In genomic region chr11:65716774-65717405, GRCh38 we compare ENCODE assay signal across 26 cellular contexts. TPM values are rescaled to one million over a fixed set of nuclear protein-coding genes. Genes with fewer than 3 reads are reported as not detected.
DNase-seq lines count a peak whose midpoint lies in the region; ATAC-seq, FAIRE-seq and TF ChIP-seq lines count a peak whose summit lies in the region.
"Had no signal": no experiment of that assay in that cellular context is flagged by ENCODE, and none has a peak within 500 bp of the region (broad histone marks: within the 10 kb centered on the region; RNA-seq: fewer than 3 reads in every experiment).

No MANE protein-coding gene starts in this region.

- peaks cover 50% of the 10 kb centered on the region for H3K36me3 Mint-ChIP-seq in T-helper 1 cell treated with Interleukin-12 subunit alpha and Interleukin-12 subunit beta and Interleukin-4 antibody, amounts not matched to agents 30 μg/mL and 1 μg/mL, for 36 hours (ENCODE audit: low read depth)
- H3K36me3 Mint-ChIP-seq in activated naive CD8-positive, alpha-beta T cell = peaks cover 5% of the 10 kb centered on the region
- peaks cover 20% of the 10 kb centered on the region for H3K36me3 Mint-ChIP-seq in neural crest cell (ENCODE audit: low read depth)

- no peak for TF ChIP-seq CTCF in neural crest cell (conservative IDR thresholded peaks at IDR 0.05)

- no peaks in the 10 kb centered on the region for H3K9me3 Mint-ChIP-seq in T-helper 1 cell treated with Interleukin-12 subunit alpha and Interleukin-12 subunit beta and Interleukin-4 antibody, amounts not matched to agents 30 μg/mL and 1 μg/mL, for 36 hours
- no peaks in the 10 kb centered on the region for H3K9me3 Mint-ChIP-seq in activated naive CD8-positive, alpha-beta T cell (ENCODE audit: low read depth)
- no peaks in the 10 kb centered on the region for H3K9me3 Mint-ChIP-seq in neural crest cell
- H3K9me3 Mint-ChIP-seq: dendritic cell treated with granulocyte-macrophage colony-stimulating factor and Interleukin-4, amounts not matched to agents 40 ng/mL and 50 ng/mL, for 4 days had no signal

- TF ChIP-seq POLR2A in GM12891 (IDR thresholded peaks at IDR 0.05; ENCODE audit: low read depth, low read length) = no peak

- H3K27ac Mint-ChIP-seq in T-helper 1 cell treated with Interleukin-12 subunit alpha and Interleukin-12 subunit beta and Interleukin-4 antibody, amounts not matched to agents 30 μg/mL and 1 μg/mL, for 36 hours = peak overlapping the region; percentile 66
- peak overlapping the region; percentile 72 for H3K27ac Mint-ChIP-seq in activated naive CD8-positive, alpha-beta T cell
- no peak overlapping the region for H3K27ac Mint-ChIP-seq in neural crest cell (ENCODE audit: unreplicated experiment)
- H3K27ac Mint-ChIP-seq: dendritic cell treated with granulocyte-macrophage colony-stimulating factor and Interleukin-4, amounts not matched to agents 40 ng/mL and 50 ng/mL, for 4 days had no signal

- FAIRE-seq in GM12891 (lab: Jason Lieb, UNC) = no peak
- FAIRE-seq: endometrium, H54, keratinocyte had no signal

- H3K4me3 Mint-ChIP-seq in T-helper 1 cell treated with Interleukin-12 subunit alpha and Interleukin-12 subunit beta and Interleukin-4 antibody, amounts not matched to agents 30 μg/mL and 1 μg/mL, for 36 hours = no peak overlapping the region
- H3K4me3 Mint-ChIP-seq in activated naive CD8-positive, alpha-beta T cell = peak overlapping the region; percentile 28
- H3K4me3 Mint-ChIP-seq in neural crest cell = peak overlapping the region; percentile 96
- H3K4me3 Mint-ChIP-seq: dendritic cell treated with granulocyte-macrophage colony-stimulating factor and Interleukin-4, amounts not matched to agents 40 ng/mL and 50 ng/mL, for 4 days had no signal

- H3K4me1 Mint-ChIP-seq in T-helper 1 cell treated with Interleukin-12 subunit alpha and Interleukin-12 subunit beta and Interleukin-4 antibody, amounts not matched to agents 30 μg/mL and 1 μg/mL, for 36 hours (ENCODE audit: low read depth) = peaks cover 31% of the 10 kb centered on the region
- peaks cover 38% of the 10 kb centered on the region for H3K4me1 Mint-ChIP-seq in activated naive CD8-positive, alpha-beta T cell (ENCODE audit: low read depth)
- H3K4me1 Mint-ChIP-seq in neural crest cell = peaks cover 42% of the 10 kb centered on the region

- DNase-seq in T-helper 1 cell = no peak
- DNase-seq in GM12891 (ENCODE audit: insufficient read length, low spot score) = no peak
- DNase-seq in neural crest cell (ENCODE audit: low read depth, low spot score) = no peak
- no peak for DNase-seq in COLO829 (ENCODE audit: low spot score)
- DNase-seq: 8988T; activated gamma-delta T cell treated with Interleukin-2 at 50 U/mL for 16 hours; COR-L47; GF-D8; Karpas-422; mucosa of descending colon; NCI-H1092; NCI-H1930; psoas muscle; stimulated activated CD8-positive, alpha-beta memory T cell treated with anti-CD3 and anti-CD28 coated beads, Interleukin-4, amount 100 ng/mL, for 48 hours; substantia nigra; T-helper 9 cell; upper lobe of right lung had no signal

- no peaks in the 10 kb centered on the region for H3K27me3 Mint-ChIP-seq in T-helper 1 cell treated with Interleukin-12 subunit alpha and Interleukin-12 subunit beta and Interleukin-4 antibody, amounts not matched to agents 30 μg/mL and 1 μg/mL, for 36 hours (ENCODE audit: low read depth)
- H3K27me3 Mint-ChIP-seq in activated naive CD8-positive, alpha-beta T cell = no peaks in the 10 kb centered on the region
- H3K27me3 Mint-ChIP-seq in neural crest cell (ENCODE audit: low read depth) = peaks cover 5% of the 10 kb centered on the region
- H3K27me3 Mint-ChIP-seq: dendritic cell treated with granulocyte-macrophage colony-stimulating factor and Interleukin-4, amounts not matched to agents 40 ng/mL and 50 ng/mL, for 4 days had no signal

- ATAC-seq in GM21367 (IDR thresholded peaks at IDR 0.05; ENCODE audit: unreplicated experiment) (no peak), HG02973 (IDR thresholded peaks at IDR 0.05; ENCODE audit: unreplicated experiment) (no peak)
- ATAC-seq: mucosa of descending colon, psoas muscle, Right ventricle myocardium inferior, upper lobe of right lung had no signal

TF ChIP-seq in GM12891, 5 proteins besides CTCF, POLR2A, EP300 and RAD21:
- TF ChIP-seq PAX5 (IDR thresholded peaks at IDR 0.05; ENCODE audit: insufficient read depth, low read length, severe bottlenecking) (no peak), TAF1 (IDR thresholded peaks at IDR 0.05; ENCODE audit: low read depth, low read length) (no peak), POLR2AphosphoS5 (IDR thresholded peaks at IDR 0.05; ENCODE audit: low read depth, low read length) (0 out of 2 replicates have a peak, but pooled peaks have one; percentile 19), POU2F2 (IDR thresholded peaks at IDR 0.05; ENCODE audit: low read depth, low read length) (no peak)
TF ChIP-seq in GM12891: peak in this region for 1.

RNA-seq across cellular contexts. Expression of gene RNASEH2C, which starts 3.7 kb away (rescaled TPM):
- polyA plus RNA-seq in GM12891 (2012; ENCODE audit: low read depth, missing spikeins) = 59.1 TPM
- 69.4 and 72.1 TPM in 2 replicates for total RNA-seq in neural crest cell

RNA-seq across cellular contexts. Expression of gene KAT5, which starts 4.8 kb away (rescaled TPM):
- 31.9 TPM for polyA plus RNA-seq in GM12891 (2012; ENCODE audit: low read depth, missing spikeins)
- 70.5 and 74.9 TPM in 2 replicates for total RNA-seq in neural crest cell

RNA-seq across cellular contexts. Expression of gene RELA, which starts 54.2 kb away (rescaled TPM):
- polyA plus RNA-seq in GM12891 (2012; ENCODE audit: low read depth, missing spikeins) = 41.3 TPM
- 49.0 and 53.7 TPM in 2 replicates for total RNA-seq in neural crest cell
